Comparison of ENCODE assay signal across 12 cellular contexts in genomic region chr1:223834660-223835263, GRCh38. TPM values are rescaled to one million over a fixed set of nuclear protein-coding genes. Genes with fewer than 3 reads are reported as not detected.
A peak's percentile ranks its signal among the peaks of the same experiment; 100 is the strongest.
DNase-seq lines count a peak whose midpoint lies in the region; ATAC-seq, FAIRE-seq and TF ChIP-seq lines count a peak whose summit lies in the region.
"Had no signal": no experiment of that assay in that cellular context is flagged by ENCODE, and none has a peak within 500 bp of the region (broad histone marks: within the 10 kb centered on the region; RNA-seq: fewer than 3 reads in every experiment).

No MANE protein-coding gene starts in this region.

- TF ChIP-seq RAD21 in K562 (CRISPR knock-in tag; conservative IDR thresholded peaks at IDR 0.05 in 1 of 2, IDR thresholded peaks at IDR 0.05 in 1 of 2): no peak

- POLR2A ChIA-PET in K562 (lab: Yijun Ruan, JAX): interaction anchor here (2.0 to 4.2 kb wide), 3 partner anchors 10 to 12 kb away, joined by 8 to 22 read pairs (median 19); partner anchors contain the start of gene TP53BP2

- H3K4me3 ChIP-seq in right atrium auricular region: no peak overlapping the region
- H3K4me3 ChIP-seq in K562: no peak overlapping the region
- no peak overlapping the region for H3K4me3 ChIP-seq in right lobe of liver
- H3K4me3 ChIP-seq in uterus: no peak overlapping the region
- H3K4me3 ChIP-seq: vagina had no signal

- no peak for TF ChIP-seq EP300 in K562 (IDR thresholded peaks at IDR 0.05; ENCODE audit: low read length)

- TF ChIP-seq POLR2A in K562 (conservative IDR thresholded peaks at IDR 0.05) (no peak), right lobe of liver (IDR thresholded peaks at IDR 0.05) (no peak), uterus (IDR thresholded peaks at IDR 0.05) (no peak)

- H3K9me1 ChIP-seq in K562 (ENCODE audit: control insufficient read depth, insufficient read depth, low read length): no peaks in the 10 kb centered on the region

- H3K9ac ChIP-seq in K562 (ENCODE audit: insufficient read depth in 1 of 2, low read depth in 2 of 2, low read length in 2 of 2): no peak overlapping the region

- H4K20me1 ChIP-seq in K562 (replicated peaks; ENCODE audit: control insufficient read depth, insufficient read depth, low read length): peaks cover 63% of the 10 kb centered on the region

- intact Hi-C loops in cardiac septum (cut with DNase I) (no loop called here), K562 (cut with micrococcal nuclease) (no loop called here), right lobe of liver (cut with DNase I) (no loop called here), uterus (cut with DNase I; ENCODE audit: low total_unique reads) (no loop called here)

- peak overlapping the region; percentile 18 to 51 for H3K27ac ChIP-seq in right atrium auricular region
- no peak overlapping the region; the same call in 1 of the 3 replicates for H3K27ac ChIP-seq in K562 (ENCODE audit: extremely low read depth, low read depth, low read length)
- peak overlapping the region; percentile 40 to 78 (median 50) for H3K27ac ChIP-seq in right lobe of liver
- H3K27ac ChIP-seq in uterus: peak overlapping the region; percentile 18 to 64
- H3K27ac ChIP-seq: vagina had no signal

- no peaks in the 10 kb centered on the region for H3K27me3 ChIP-seq in right atrium auricular region
- no peaks in the 10 kb centered on the region for H3K27me3 ChIP-seq in K562 (ENCODE audit: control insufficient read depth in 2 of 2, insufficient read depth in 2 of 2, low read length in 2 of 2)
- no peaks in the 10 kb centered on the region for H3K27me3 ChIP-seq in right lobe of liver
- no peaks in the 10 kb centered on the region for H3K27me3 ChIP-seq in uterus
- H3K27me3 ChIP-seq: vagina had no signal

- BruUV-seq in K562 (replicated peaks; lab: Mats Ljungman, UMichigan): no TSS peak

- H3K36me3 ChIP-seq in right atrium auricular region: no peaks in the 10 kb centered on the region
- H3K36me3 ChIP-seq in K562 (ENCODE audit: control insufficient read depth, insufficient read depth, low read length): peaks cover 10% of the 10 kb centered on the region; the same call in 1 of the 3 replicates
- H3K36me3 ChIP-seq in right lobe of liver: no peaks in the 10 kb centered on the region
- H3K36me3 ChIP-seq in uterus: no peaks in the 10 kb centered on the region
- H3K36me3 ChIP-seq: vagina had no signal

- H3K79me2 ChIP-seq in K562 (ENCODE audit: control insufficient read depth, insufficient read depth, low read length): peaks cover 97% of the 10 kb centered on the region

- TF ChIP-seq CTCF in right atrium auricular region (IDR thresholded peaks at IDR 0.05): no peak
- TF ChIP-seq CTCF in K562 (IDR thresholded peaks at IDR 0.05 in 2 of 3, conservative IDR thresholded peaks at IDR 0.05 in 1 of 3; ENCODE audit: insufficient read depth in 2 of 3, low read depth in 1 of 3, low read length in 3 of 3): no peak
- TF ChIP-seq CTCF in right lobe of liver (IDR thresholded peaks at IDR 0.05): no peak
- TF ChIP-seq CTCF in uterus (IDR thresholded peaks at IDR 0.05): no peak

- WGBS in K562 (ENCODE audit: insufficient coverage, low coverage, missing lambda C conversion rate): 54% methylated on average over 3 of the region's 3 CpGs
- WGBS in right lobe of liver (ENCODE audit: insufficient coverage, low coverage, low lambda C conversion rate, missing lambda C conversion rate): 24% methylated on average over 3 of the region's 3 CpGs

- 0 out of 3 replicates have a peak, but pooled peaks have one; percentile 4 for ATAC-seq in K562
- ATAC-seq in right lobe of liver: peak; percentile 57 to 78 (median 70)
- ATAC-seq in GM21360 (IDR thresholded peaks at IDR 0.05; ENCODE audit: unreplicated experiment): no peak
- ATAC-seq in GM21723 (IDR thresholded peaks at IDR 0.05; ENCODE audit: unreplicated experiment): no peak

- FAIRE-seq in K562 (lab: Jason Lieb, UNC): peak; percentile 52
- FAIRE-seq: colon had no signal

- H3K9me3 ChIP-seq in right atrium auricular region (no peaks in the 10 kb centered on the region), K562 (replicated peaks; ENCODE audit: control insufficient read depth, insufficient read depth, low read depth, low read length) (no peaks in the 10 kb centered on the region), right lobe of liver (no peaks in the 10 kb centered on the region), uterus (no peaks in the 10 kb centered on the region)
- H3K9me3 ChIP-seq: vagina had no signal

- DNase-seq in right atrium auricular region (ENCODE audit: low spot score) (no peak), cardiac septum (ENCODE audit: low spot score) (no peak), K562 (ENCODE audit: extremely low read depth in 1 of 4, low spot score in 3 of 4) (no peak), right lobe of liver (no peak), uterus (no peak), GDM1 (lab: John Stamatoyannopoulos, UW) (no peak)
- DNase-seq: activated CD8-positive, alpha-beta memory T cell treated with anti-CD3 and anti-CD28 coated beads for 24 hours; COR-L47 had no signal

- in situ Hi-C loops in K562 (cut with MboI): no loop called here

- H2AFZ ChIP-seq in K562 (ENCODE audit: low read depth, low read length): no peak overlapping the region

- H3K4me2 ChIP-seq in K562 (ENCODE audit: insufficient read depth, low read length): peak overlapping the region; percentile 20; the same call in 1 of the 2 replicates

- H3K4me1 ChIP-seq in right atrium auricular region: peaks cover 0 to 68% of the 10 kb centered on the region in 2 donors
- H3K4me1 ChIP-seq in K562 (replicated peaks in 1 of 2; ENCODE audit: control insufficient read depth in 2 of 2, insufficient read depth in 2 of 2, low read length in 2 of 2): peaks cover 15 to 64% of the 10 kb centered on the region in 2 experiments
- H3K4me1 ChIP-seq in right lobe of liver: peaks cover 2 to 32% (median 9%) of the 10 kb centered on the region in 4 donors
- H3K4me1 ChIP-seq in uterus: peaks cover 8 to 11% of the 10 kb centered on the region in 2 donors

- CTCF ChIA-PET in K562 (lab: Yijun Ruan, JAX; ENCODE audit: low intra/inter-chr PET ratio): no interaction called here

TF ChIP-seq in K562, 482 proteins besides CTCF, POLR2A, EP300 and RAD21 (continues in another document):
- TF ChIP-seq, protein P1, sequence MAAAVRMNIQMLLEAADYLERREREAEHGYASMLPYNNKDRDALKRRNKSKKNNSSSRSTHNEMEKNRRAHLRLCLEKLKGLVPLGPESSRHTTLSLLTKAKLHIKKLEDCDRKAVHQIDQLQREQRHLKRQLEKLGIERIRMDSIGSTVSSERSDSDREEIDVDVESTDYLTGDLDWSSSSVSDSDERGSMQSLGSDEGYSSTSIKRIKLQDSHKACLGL (CRISPR knock-in tag; IDR thresholded peaks at IDR 0.05; ENCODE audit: borderline replicate concordance, poor library complexity, severe bottlenecking): no peak
- no peak for TF ChIP-seq ZNF3 (CRISPR knock-in tag; IDR thresholded peaks at IDR 0.05)

RNA-seq across cellular contexts. Expression of gene TP53BP2, which starts 11.0 kb away (rescaled TPM):
- 10 to 100 TPM; 26.8 to 29.3 TPM for total RNA-seq in right atrium auricular region
- 24.9 TPM for total RNA-seq in cardiac septum
- 148 and 229 TPM in 2 replicates for total RNA-seq in K562 (2011; cell fraction: chromatin; rRNA removed; ENCODE audit: low replicate concordance)
- 41.5 and 70.5 TPM in 2 replicates for total RNA-seq in K562 (2011; cell fraction: nucleolus; rRNA removed)
- total RNA-seq in K562 (2011; cell fraction: nucleoplasm; rRNA removed): 85.0 and 85.5 TPM in 2 replicates
- total RNA-seq in K562 (2014; rRNA removed): 40.1 and 43.1 TPM in 2 replicates
- total RNA-seq in K562 (2014; rRNA removed; fragmentation: Illumina TruSeq; extraction: Trizol): 50.4 and 50.6 TPM in 2 replicates
- total RNA-seq in K562 (2015; rRNA removed; fragmentation: Illumina TruSeq; extraction: Trizol): 51.9 and 55.1 TPM in 2 replicates
- 54.3 and 69.6 TPM in 2 replicates for total RNA-seq in K562 (2021)
- 30.0 and 37.5 TPM in 2 replicates for polyA plus RNA-seq in K562 (2011; rRNA removed)
- polyA plus RNA-seq in K562 (2011; cell fraction: cytosol; rRNA removed): 18.2 and 23.5 TPM in 2 replicates
- 34.9 and 41.6 TPM in 2 replicates for polyA plus RNA-seq in K562 (2011; cell fraction: nucleus; rRNA removed)
- 23.5 and 27.0 TPM in 2 replicates for polyA plus RNA-seq in K562 (2012)
- polyA plus RNA-seq in K562 (2014; fragmentation: Illumina TruSeq; extraction: Trizol): 47.5 and 55.6 TPM in 2 replicates
- polyA plus RNA-seq in K562 (2014; fragmentation: Nextera tagmentation; extraction: Ambion mirVana): 10 to 100 TPM; 17.0 to 20.7 TPM
- polyA plus RNA-seq in K562 (2014; rRNA removed): 39.2 and 39.6 TPM in 2 replicates
- polyA minus RNA-seq in K562 (2011; rRNA and poly(A)+ RNA removed): 125 and 160 TPM in 2 replicates
- 26.9 and 28.9 TPM in 2 replicates for polyA minus RNA-seq in K562 (2011; cell fraction: cytosol; rRNA and poly(A)+ RNA removed)
- 56.0 and 75.9 TPM in 2 replicates for polyA minus RNA-seq in K562 (2011; cell fraction: nucleus; rRNA and poly(A)+ RNA removed)
- total RNA-seq in right lobe of liver: 10 to 100 TPM; 13.7 to 46.4 (median 19.0) TPM
- total RNA-seq in uterus: 10 to 100 TPM; 25.6 to 66.7 (median 50.8) TPM

Comparison
In these comparisons a context has a peak if more than half of its experiments do, and no peak if none do; other contexts are left out.
1. ATAC-seq: peak in K562 (single experiment) and right lobe of liver (4 of 4); none in GM21360 (single experiment) and GM21723 (single experiment).